1 cellular context compared by ENCODE assay signal in genomic region chr5:154610321-154611154, GRCh38.
TF ChIP-seq lines count a peak whose summit lies in the region.

No MANE protein-coding gene starts in this region.

TF ChIP-seq in HEK293, 187 proteins besides CTCF, POLR2A, EP300 and RAD21 (continued from another document and continues in another):
- TF ChIP-seq ZNF18 (tag by site-specific recombination; IDR thresholded peaks at IDR 0.05) (no peak), ZNF660 (tag by site-specific recombination; IDR thresholded peaks at IDR 0.05) (peak; percentile 60; the same call in 1 of the 2 replicates), YY2 (tag by site-specific recombination; IDR thresholded peaks at IDR 0.05) (no peak), ZNF555 (tag by site-specific recombination; conservative IDR thresholded peaks at IDR 0.05) (no peak), ZNF391 (tag by site-specific recombination; IDR thresholded peaks at IDR 0.05; ENCODE audit: borderline replicate concordance, low read depth) (no peak), FEZF1 (tag by site-specific recombination; IDR thresholded peaks at IDR 0.05) (no peak), ZNF707 (tag by site-specific recombination; IDR thresholded peaks at IDR 0.05) (no peak), SALL2 (tag by site-specific recombination; IDR thresholded peaks at IDR 0.05; ENCODE audit: borderline replicate concordance) (no peak), SETDB1 (IDR thresholded peaks at IDR 0.05; ENCODE audit: insufficient read length, low read length) (no peak), ZSCAN23 (tag by site-specific recombination; IDR thresholded peaks at IDR 0.05) (no peak), REPIN1 (tag by site-specific recombination; IDR thresholded peaks at IDR 0.05; ENCODE audit: low read depth) (no peak), MEIS1 (CRISPR knock-in tag; IDR thresholded peaks at IDR 0.05; ENCODE audit: borderline replicate concordance) (no peak), GLIS1 (tag by site-specific recombination; IDR thresholded peaks at IDR 0.05) (no peak), KLF8 (tag by site-specific recombination; IDR thresholded peaks at IDR 0.05) (peak; percentile 25; the same call in 1 of the 2 replicates), ZNF639 (tag by site-specific recombination; IDR thresholded peaks at IDR 0.05) (peak; percentile 25; the same call in 1 of the 2 replicates), ZNF146 (tag by site-specific recombination; IDR thresholded peaks at IDR 0.05) (no peak), HOXD13 (CRISPR knock-in tag; IDR thresholded peaks at IDR 0.05; ENCODE audit: borderline replicate concordance) (no peak), ZNF518A (tag by site-specific recombination; conservative IDR thresholded peaks at IDR 0.05; ENCODE audit: low read depth) (no peak), PRDM1 (tag by site-specific recombination; IDR thresholded peaks at IDR 0.05) (no peak), PATZ1 (tag by site-specific recombination; IDR thresholded peaks at IDR 0.05) (no peak), ZNF24 (tag by site-specific recombination; IDR thresholded peaks at IDR 0.05) (no peak), HIC1 (tag by site-specific recombination; IDR thresholded peaks at IDR 0.05) (no peak), ZNF394 (tag by site-specific recombination; IDR thresholded peaks at IDR 0.05; ENCODE audit: borderline replicate concordance) (no peak), ZSCAN16 (tag by site-specific recombination; IDR thresholded peaks at IDR 0.05) (no peak), ZNF549 (tag by site-specific recombination; IDR thresholded peaks at IDR 0.05) (no peak), ZNF843 (tag by site-specific recombination; IDR thresholded peaks at IDR 0.05) (no peak), ZNF670 (tag by site-specific recombination; IDR thresholded peaks at IDR 0.05; ENCODE audit: low read depth) (no peak), ZNF677 (tag by site-specific recombination; IDR thresholded peaks at IDR 0.05) (no peak), INSM2 (tag by site-specific recombination; IDR thresholded peaks at IDR 0.05) (no peak), ZNF169 (tag by site-specific recombination; IDR thresholded peaks at IDR 0.05) (no peak), ZNF645 (tag by site-specific recombination; IDR thresholded peaks at IDR 0.05) (no peak), ZBTB21 (tag by site-specific recombination; IDR thresholded peaks at IDR 0.05) (no peak), ZNF596 (tag by site-specific recombination; IDR thresholded peaks at IDR 0.05) (no peak), KLF17 (tag by site-specific recombination; IDR thresholded peaks at IDR 0.05) (peak; percentile 66; the same call in 1 of the 2 replicates), ZBTB48 (tag by site-specific recombination; IDR thresholded peaks at IDR 0.05) (peak; percentile 77; the same call in 1 of the 2 replicates), ZNF280D (tag by site-specific recombination; IDR thresholded peaks at IDR 0.05) (no peak), ZBTB1 (tag by site-specific recombination; IDR thresholded peaks at IDR 0.05) (no peak), ELK4 (IDR thresholded peaks at IDR 0.05; ENCODE audit: borderline replicate concordance, low read depth, low read length) (no peak)
